In the genomic region with DNA sequence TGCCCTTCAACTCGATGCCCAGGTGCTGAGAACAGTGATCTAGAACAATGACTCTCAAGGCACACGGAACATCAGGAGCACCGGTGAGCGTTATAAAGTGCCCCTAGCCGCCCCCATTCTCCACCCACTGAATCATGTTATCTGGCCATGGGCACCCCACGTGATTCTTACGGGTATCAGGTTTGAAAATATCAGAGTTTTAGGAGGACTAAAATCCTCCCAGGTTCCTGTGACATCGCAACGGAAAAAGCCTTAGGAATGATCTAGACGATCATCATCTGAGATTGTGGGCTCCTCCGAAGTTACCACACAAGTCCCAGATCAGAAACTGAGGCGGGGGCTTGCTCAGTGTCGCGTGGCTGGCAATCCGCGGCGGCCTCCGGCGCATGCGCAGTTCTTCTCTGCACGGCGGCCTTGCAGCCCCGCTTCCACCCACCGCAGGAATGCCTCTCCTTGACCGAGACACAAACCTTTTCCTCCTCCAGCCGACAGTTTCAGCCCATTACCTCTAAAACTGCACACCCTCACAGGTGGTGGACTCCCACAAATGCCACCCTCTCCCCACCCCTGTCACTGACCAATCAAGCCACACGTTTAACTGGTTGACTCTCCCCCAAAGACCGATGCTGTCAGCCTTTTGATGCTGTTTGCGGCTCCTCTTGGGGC, we compare ENCODE assay signal across 8 cellular contexts. TPM values are rescaled to one million over a fixed set of nuclear protein-coding genes. Genes with fewer than 3 reads are reported as not detected.
DNase-seq lines count a peak whose midpoint lies in the region; ATAC-seq and TF ChIP-seq lines count a peak whose summit lies in the region.

No MANE protein-coding gene starts in this region.

- peaks cover 4% of the 10 kb centered on the region in 2 donors for H3K27me3 Mint-ChIP-seq in CD4-positive, alpha-beta memory T cell

- DNase-seq in CD4-positive, alpha-beta memory T cell = peak in 4 of 5 donors; percentile 38 to 50 (median 40)
- DNase-seq in cerebellum (ENCODE audit: low spot score) (peak; percentile 41), NOMO-1 treated with DMSO at 0.1 percent for 48 hours (lab: John Stamatoyannopoulos, UW; ENCODE audit: unreplicated experiment) (no peak), WERI-Rb-1 (no peak)
- DNase-seq in stimulated activated naive CD4-positive, alpha-beta T cell (lab: John Stamatoyannopoulos, UW) = peak in 5 of 6 experiments; percentile 19 to 61 (median 43)

- CTCF ChIA-PET in CD4-positive, alpha-beta memory T cell (lab: Charles Lee; ENCODE audit: partially characterized antibody) = no interaction called here

- POLR2A ChIA-PET in CD4-positive, alpha-beta memory T cell (lab: Charles Lee; ENCODE audit: partially characterized antibody) = no interaction called here

- peak overlapping the region; percentile 52 to 76 (median 68) for H3K4me3 Mint-ChIP-seq in CD4-positive, alpha-beta memory T cell

- no peaks in the 10 kb centered on the region for H3K27me3 ChIP-seq in CD4-positive, alpha-beta memory T cell (ENCODE audit: insufficient read depth, low read length)
- H3K27me3 ChIP-seq in mucosa of rectum (ENCODE audit: control insufficient read depth in 2 of 2, insufficient read depth in 2 of 2, low read length in 2 of 2) = no peaks in the 10 kb centered on the region
- no peaks in the 10 kb centered on the region for H3K27me3 ChIP-seq in WERI-Rb-1 (ENCODE audit: insufficient read depth, low read depth, severe bottlenecking)

- no peak overlapping the region for H3K4me3 ChIP-seq in CD4-positive, alpha-beta memory T cell (ENCODE audit: low read length in 2 of 2)
- peak overlapping the region; percentile 55 to 70 for H3K4me3 ChIP-seq in mucosa of rectum (ENCODE audit: low read length in 2 of 2)
- no peak overlapping the region for H3K4me3 ChIP-seq in WERI-Rb-1 (ENCODE audit: low read depth, low read length)

- no peaks in the 10 kb centered on the region for H3K9me3 ChIP-seq in CD4-positive, alpha-beta memory T cell (ENCODE audit: control insufficient read depth in 1 of 2, low read length in 2 of 2)
- no peaks in the 10 kb centered on the region for H3K9me3 ChIP-seq in mucosa of rectum (ENCODE audit: control insufficient read depth in 2 of 2, low read length in 2 of 2)
- no peaks in the 10 kb centered on the region for H3K9me3 ChIP-seq in WERI-Rb-1 (ENCODE audit: severe bottlenecking)

- no peaks in the 10 kb centered on the region for H3K4me1 ChIP-seq in CD4-positive, alpha-beta memory T cell (ENCODE audit: insufficient read depth, low read length)
- peaks cover 0 to 9% of the 10 kb centered on the region in 2 donors for H3K4me1 ChIP-seq in mucosa of rectum (ENCODE audit: control insufficient read depth in 2 of 2, insufficient read depth in 2 of 2, low read length in 2 of 2)

- H3K4me1 Mint-ChIP-seq in CD4-positive, alpha-beta memory T cell = peaks cover under 1 to 12% (median 5%) of the 10 kb centered on the region in 4 donors

- no peak for TF ChIP-seq CTCF in WERI-Rb-1 (IDR thresholded peaks at IDR 0.05; ENCODE audit: low read depth, low read length)

- H3K36me3 ChIP-seq in CD4-positive, alpha-beta memory T cell (ENCODE audit: insufficient read depth, low read length) = no peaks in the 10 kb centered on the region
- no peaks in the 10 kb centered on the region for H3K36me3 ChIP-seq in mucosa of rectum (ENCODE audit: control insufficient read depth in 2 of 2, insufficient read depth in 2 of 2, low read length in 2 of 2)
- no peaks in the 10 kb centered on the region for H3K36me3 ChIP-seq in WERI-Rb-1

- intact Hi-C loops in CD4-positive, alpha-beta memory T cell (cut with micrococcal nuclease) = no loop called here

- peak overlapping the region; percentile 47 to 66 for H3K9ac ChIP-seq in mucosa of rectum (ENCODE audit: low read depth in 1 of 2, low read length in 2 of 2)

- H3K27ac Mint-ChIP-seq in CD4-positive, alpha-beta memory T cell = peak overlapping the region in 6 of 7 donors; percentile 52 to 72 (median 61)

- H3K36me3 Mint-ChIP-seq in CD4-positive, alpha-beta memory T cell = no peaks in the 10 kb centered on the region

- ATAC-seq in activated CD4-positive, CD25-positive, alpha-beta regulatory T cell treated with anti-CD3 and anti-CD28 coated beads, Interleukin-2, amount 50 U/mL, for 24 hours = peak; percentile 59 to 75
- no peak for ATAC-seq in HG02763 (IDR thresholded peaks at IDR 0.05; ENCODE audit: unreplicated experiment)

- H3K9me3 Mint-ChIP-seq in CD4-positive, alpha-beta memory T cell = no peaks in the 10 kb centered on the region

- no peak overlapping the region for H3K27ac ChIP-seq in CD4-positive, alpha-beta memory T cell (ENCODE audit: low read depth, low read length)
- H3K27ac ChIP-seq in mucosa of rectum (ENCODE audit: low read depth in 2 of 2, low read length in 2 of 2) = no peak overlapping the region
- H3K27ac ChIP-seq in WERI-Rb-1 = no peak overlapping the region

RNA-seq across cellular contexts. Expression of a gene that starts 5.8 kb away (rescaled TPM):
- total RNA-seq in CD4-positive, alpha-beta memory T cell = 10 to 100 TPM; 36.2 to 43.4 TPM
- 100 to 1,000 TPM; 240 to 246 TPM for polyA plus RNA-seq in CD4-positive, alpha-beta memory T cell
- total RNA-seq in cerebellum = 63.4 TPM

Comparison
In these comparisons a context has a peak if more than half of its experiments do, and no peak if none do; other contexts are left out.
1. DNase-seq: peak in CD4-positive, alpha-beta memory T cell (4 of 5), cerebellum (single experiment) and stimulated activated naive CD4-positive, alpha-beta T cell (5 of 6); none in NOMO-1 treated with DMSO at 0.1 percent for 48 hours (single experiment) and WERI-Rb-1 (single experiment).
2. H3K4me3 ChIP-seq: peak in mucosa of rectum (2 of 2); none in CD4-positive, alpha-beta memory T cell (0 of 2) and WERI-Rb-1 (single experiment).